6 cellular contexts compared by ENCODE assay signal in the genomic region with DNA sequence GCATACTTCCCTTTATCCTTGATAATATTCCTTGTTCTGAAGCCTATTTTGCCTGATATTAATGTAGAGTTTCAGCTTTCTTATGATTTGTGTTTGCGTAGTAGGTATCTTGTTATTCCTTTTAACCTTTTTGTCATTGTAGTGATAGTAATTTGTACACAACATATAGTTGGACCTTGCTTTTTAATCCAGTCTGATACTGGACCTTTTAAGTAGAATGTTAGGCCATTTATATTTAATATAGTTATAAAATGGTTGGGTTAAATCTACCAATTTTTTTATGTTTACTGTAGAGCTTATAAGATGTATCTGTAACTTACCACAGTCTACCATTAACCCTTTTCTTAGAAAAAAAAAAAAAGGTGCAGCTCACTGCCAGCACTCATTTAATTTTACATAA.
"Had no signal": no experiment of that assay in that cellular context is flagged by ENCODE, and none has a peak within 500 bp of the region (broad histone marks: within the 10 kb centered on the region; RNA-seq: fewer than 3 reads in every experiment).

No MANE protein-coding gene starts in this region.

- H3K27ac ChIP-seq: HL-60 had no signal

- DNase-seq: IMR-90, KBM-7, KG1 had no signal

- FAIRE-seq: HepG2, HTR-8/SVneo had no signal

- ATAC-seq: HepG2 had no signal
